In genomic region chr9:109416135-109416706, GRCh38 we compare ENCODE assay signal across 13 cellular contexts.
A peak's percentile ranks its signal among the peaks of the same experiment; 100 is the strongest.
DNase-seq lines count a peak whose midpoint lies in the region; ATAC-seq, FAIRE-seq and TF ChIP-seq lines count a peak whose summit lies in the region.
"Had no signal": no experiment of that assay in that cellular context is flagged by ENCODE, and none has a peak within 500 bp of the region (broad histone marks: within the 10 kb centered on the region; RNA-seq: fewer than 3 reads in every experiment).

No MANE protein-coding gene starts in this region.

- H3K27ac ChIP-seq in gastrocnemius medialis (peak overlapping the region; percentile 90 to 95 (median 92)), small intestine (ENCODE audit: low read depth in 1 of 2, low read length in 1 of 2) (no peak overlapping the region)
- H3K27ac ChIP-seq: A549, hepatocyte had no signal

- peak; percentile 25 for DNase-seq in activated CD4-positive, alpha-beta T cell treated with anti-CD3 and anti-CD28 coated beads for 48 hours
- DNase-seq in activated CD4-positive, alpha-beta T cell treated with anti-CD3 and anti-CD28 coated beads for 1 hour: no peak
- DNase-seq in gastrocnemius medialis: no peak
- no peak for DNase-seq in NCI-H510A (lab: John Stamatoyannopoulos, UW)
- no peak for DNase-seq in midbrain (lab: John Stamatoyannopoulos, UW)
- no peak for DNase-seq in small intestine
- DNase-seq: activated CD4-positive, alpha-beta T cell treated with anti-CD3 and anti-CD28 coated beads, Interleukin-2, amount 50 U/mL, for 4 hours; KG1; naive thymus-derived CD8-positive, alpha-beta T cell had no signal

- TF ChIP-seq CTCF in gastrocnemius medialis (IDR thresholded peaks at IDR 0.05 in 4 of 5, conservative IDR thresholded peaks at IDR 0.05 in 1 of 5): no peak

- WGBS in small intestine, 3 donors: 69 to 92% (median 80%) methylated on average over 10 of the region's 10 CpGs

- H3K36me3 ChIP-seq in gastrocnemius medialis (peaks cover 0 to 21% of the 10 kb centered on the region in 2 donors), small intestine (ENCODE audit: control insufficient read depth in 2 of 2, insufficient read depth in 2 of 2, low read length in 2 of 2) (peaks cover 0 to 17% of the 10 kb centered on the region in 2 donors)

- peak overlapping the region in 3 of 4 donors; percentile 44 to 59 (median 56) for H3K4me3 ChIP-seq in gastrocnemius medialis
- no peak overlapping the region for H3K4me3 ChIP-seq in small intestine (ENCODE audit: low read depth in 1 of 2, low read length in 2 of 2)
- H3K4me3 ChIP-seq: A549, hepatocyte had no signal

- no peak for TF ChIP-seq POLR2A in gastrocnemius medialis (IDR thresholded peaks at IDR 0.05)

- H3K27me3 ChIP-seq in gastrocnemius medialis (no peaks in the 10 kb centered on the region), small intestine (ENCODE audit: control insufficient read depth in 2 of 2, insufficient read depth in 2 of 2, low read length in 2 of 2) (no peaks in the 10 kb centered on the region)
- H3K27me3 ChIP-seq: hepatocyte had no signal

- intact Hi-C loops in gastrocnemius medialis (cut with DNase I; ENCODE audit: low total_unique reads): no loop called here

- in situ Hi-C loops in gastrocnemius medialis (cut with MboI; ENCODE audit: low sequenced_read_pairs in 4 of 4): no loop called here

- FAIRE-seq in small intestine (lab: Jason Lieb, UNC): no peak
- FAIRE-seq: A549 had no signal

- H3K4me1 ChIP-seq in gastrocnemius medialis (peaks cover 55 to 62% of the 10 kb centered on the region in 2 donors), small intestine (ENCODE audit: control insufficient read depth in 2 of 2, insufficient read depth in 1 of 2, low read depth in 1 of 2, low read length in 1 of 2) (no peaks in the 10 kb centered on the region)
- H3K4me1 ChIP-seq: A549 had no signal

- ATAC-seq in GM21576 (IDR thresholded peaks at IDR 0.05; ENCODE audit: unreplicated experiment) (peak; percentile 45), HG03432 (IDR thresholded peaks at IDR 0.05; ENCODE audit: unreplicated experiment) (peak; percentile 64), gastrocnemius medialis (no peak)
- ATAC-seq: A549 had no signal

- H3K9me3 ChIP-seq in gastrocnemius medialis (no peaks in the 10 kb centered on the region), small intestine (ENCODE audit: control insufficient read depth, low read depth) (no peaks in the 10 kb centered on the region)
- H3K9me3 ChIP-seq: A549 had no signal

Comparison
In these comparisons a context has a peak if more than half of its experiments do, and no peak if none do; other contexts are left out.
1. ATAC-seq: peak in GM21576 (single experiment) and HG03432 (single experiment); none in gastrocnemius medialis (0 of 2).
2. H3K27ac ChIP-seq: peak in gastrocnemius medialis (4 of 4); none in small intestine (0 of 2).
3. H3K4me3 ChIP-seq: peak in gastrocnemius medialis (3 of 4); none in small intestine (0 of 2).